Comparison of ENCODE assay signal across 17 cellular contexts in genomic region chr9:89839952-89840351, GRCh38.
"Had no signal": no experiment of that assay in that cellular context is flagged by ENCODE, and none has a peak within 500 bp of the region (broad histone marks: within the 10 kb centered on the region; RNA-seq: fewer than 3 reads in every experiment).

No MANE protein-coding gene starts in this region.

- H3K9me3 ChIP-seq: breast epithelium, gastroesophageal sphincter, pancreas, tibial artery, uterus had no signal

- H3K36me3 ChIP-seq: breast epithelium, gastroesophageal sphincter, pancreas, tibial artery, uterus had no signal

- H3K4me1 ChIP-seq: breast epithelium, tibial artery, uterus had no signal

- H3K9me3 Mint-ChIP-seq: activated CD8-positive, alpha-beta T cell treated with anti-CD3 and anti-CD28 coated beads for 36 hours had no signal

- H3K4me3 Mint-ChIP-seq: activated CD8-positive, alpha-beta T cell treated with anti-CD3 and anti-CD28 coated beads for 36 hours; T-helper 17 cell had no signal

- DNase-seq: activated CD4-positive, alpha-beta T cell treated with anti-CD3 and anti-CD28 coated beads for 48 hours; activated CD8-positive, alpha-beta T cell treated with anti-CD3 and anti-CD28 coated beads for 36 hours; activated naive CD4-positive, alpha-beta T cell treated with Interleukin-2 at 50 U/mL for 16 hours; activated T-cell treated with anti-CD3 and anti-CD28 coated beads for 4 hours; aorta; dorsolateral prefrontal cortex; erythroblast; pancreas; stimulated activated CD4-positive, alpha-beta T cell treated with anti-CD3 and anti-CD28 coated beads, Interleukin-15, amount 100 ng/mL, for 24 hours; stimulated activated CD4-positive, alpha-beta T cell treated with anti-CD3 and anti-CD28 coated beads, Interleukin-4, amount 100 ng/mL, for 1 hour; stimulated activated naive CD4-positive, alpha-beta T cell; T-helper 17 cell; tibial artery; uterus had no signal

- ATAC-seq: activated CD8-positive, alpha-beta T cell treated with anti-CD3 and anti-CD28 coated beads for 36 hours; gastroesophageal sphincter; left lobe of liver; pancreas; T-helper 17 cell had no signal

- H3K27ac ChIP-seq: breast epithelium, dorsolateral prefrontal cortex, gastroesophageal sphincter, pancreas, tibial artery, uterus had no signal

- H3K4me3 ChIP-seq: breast epithelium, dorsolateral prefrontal cortex, gastroesophageal sphincter, pancreas, tibial artery, uterus had no signal

- H3K27me3 ChIP-seq: breast epithelium, gastroesophageal sphincter, pancreas, tibial artery, uterus had no signal

- H3K27ac Mint-ChIP-seq: activated CD8-positive, alpha-beta T cell treated with anti-CD3 and anti-CD28 coated beads for 36 hours; T-helper 17 cell had no signal
